ENCODE assay signal across 8 cellular contexts in the genomic region with DNA sequence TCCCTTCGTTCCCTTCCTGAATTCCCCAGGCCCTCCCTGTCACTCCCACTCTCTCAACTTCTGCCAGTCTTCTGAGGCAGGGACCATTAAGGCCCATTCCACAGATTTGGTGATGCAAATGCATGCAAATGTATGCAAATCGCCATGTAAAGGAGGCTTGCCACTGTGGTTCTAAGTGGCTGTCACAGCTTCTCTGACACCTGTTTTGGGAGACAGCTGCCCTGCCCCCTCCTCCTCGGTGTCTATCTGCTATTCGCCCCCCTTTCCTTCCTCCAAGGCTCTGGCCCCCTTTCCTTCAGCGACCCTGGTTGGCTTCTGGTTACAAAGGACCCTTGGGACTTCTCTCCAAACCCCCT. TPM values are rescaled to one million over a fixed set of nuclear protein-coding genes. Genes with fewer than 3 reads are reported as not detected.
DNase-seq lines count a peak whose midpoint lies in the region.

No MANE protein-coding gene starts in this region.

- no peak overlapping the region for H3K27ac Mint-ChIP-seq in activated naive CD4-positive, alpha-beta T cell treated with anti-CD3 and anti-CD28 coated beads for 36 hours
- H3K27ac Mint-ChIP-seq in activated naive CD4-positive, alpha-beta T cell treated with anti-CD3 and anti-CD28 coated beads, Interleukin-2, amount 50 U/mL, for 24 hours = no peak overlapping the region

- peaks cover 6% of the 10 kb centered on the region for H3K4me1 ChIP-seq in iPS-18a (ENCODE audit: control insufficient read depth, low read depth, low read length)
- peaks cover 8% of the 10 kb centered on the region for H3K4me1 ChIP-seq in stomach smooth muscle (ENCODE audit: control insufficient read depth, insufficient read depth, low read length)

- H3K9ac ChIP-seq in iPS-18a (ENCODE audit: low read length) (no peak overlapping the region), stomach smooth muscle (ENCODE audit: low read length in 2 of 2) (peak overlapping the region in 1 of 2 donors; percentile 21)

- no peak overlapping the region for H3K27ac ChIP-seq in iPS-18a (ENCODE audit: low read length)
- no peak overlapping the region for H3K27ac ChIP-seq in stomach smooth muscle (ENCODE audit: low read length)

- no peaks in the 10 kb centered on the region for H3K36me3 ChIP-seq in iPS-18a (ENCODE audit: control insufficient read depth, low read depth, low read length)
- no peaks in the 10 kb centered on the region for H3K36me3 ChIP-seq in stomach smooth muscle (ENCODE audit: control insufficient read depth in 2 of 2, insufficient read depth in 2 of 2, low read length in 2 of 2)

- H3K27me3 Mint-ChIP-seq in activated naive CD4-positive, alpha-beta T cell treated with anti-CD3 and anti-CD28 coated beads for 36 hours (ENCODE audit: low read depth) = peaks cover 10% of the 10 kb centered on the region
- H3K27me3 Mint-ChIP-seq in activated naive CD4-positive, alpha-beta T cell treated with anti-CD3 and anti-CD28 coated beads, Interleukin-2, amount 50 U/mL, for 24 hours = peaks cover 5% of the 10 kb centered on the region

- no peaks in the 10 kb centered on the region for H3K9me3 Mint-ChIP-seq in activated naive CD4-positive, alpha-beta T cell treated with anti-CD3 and anti-CD28 coated beads for 36 hours
- no peaks in the 10 kb centered on the region for H3K9me3 Mint-ChIP-seq in activated naive CD4-positive, alpha-beta T cell treated with anti-CD3 and anti-CD28 coated beads, Interleukin-2, amount 50 U/mL, for 24 hours

- H3K27me3 ChIP-seq in iPS-18a (ENCODE audit: control insufficient read depth, insufficient read depth, low read length) (peaks cover 6% of the 10 kb centered on the region), stomach smooth muscle (ENCODE audit: control insufficient read depth in 1 of 2, insufficient read depth in 2 of 2, low read length in 2 of 2) (peaks cover 17 to 31% of the 10 kb centered on the region in 2 donors)

- CTCF ChIA-PET in activated naive CD4-positive, alpha-beta T cell treated with anti-CD3 and anti-CD28 coated beads for 36 hours (lab: Charles Lee) = interaction anchor here (0.6 to 9.4 kb wide), 48 partner anchors 10 to 1317 kb away, joined by 3 to 161 read pairs (median 5); partner anchors contain the start of genes ARAP3, FCHSD1, PCDH1 and PCDH12

- H3K4me3 ChIP-seq in iPS-18a (ENCODE audit: low read length) (peak overlapping the region; percentile 62), stomach smooth muscle (ENCODE audit: low read length in 2 of 2) (peak overlapping the region; percentile 49 to 67)

- DNase-seq in activated naive CD4-positive, alpha-beta T cell treated with anti-CD3 and anti-CD28 coated beads for 36 hours = no peak
- no peak for DNase-seq in activated naive CD4-positive, alpha-beta T cell treated with anti-CD3 and anti-CD28 coated beads, Interleukin-2, amount 50 U/mL, for 16 hours
- DNase-seq in KBM-7 = no peak
- no peak for DNase-seq in AG08396 (ENCODE audit: low spot score)
- no peak for DNase-seq in NCI-H2171 treated with DMSO at 0.1 percent for 48 hours (lab: John Stamatoyannopoulos, UW)

- H3K9me3 ChIP-seq in iPS-18a (ENCODE audit: control insufficient read depth, low read depth, low read length) (no peaks in the 10 kb centered on the region), stomach smooth muscle (ENCODE audit: control insufficient read depth in 2 of 2, low read length in 2 of 2) (no peaks in the 10 kb centered on the region)

- no peaks in the 10 kb centered on the region for H3K36me3 Mint-ChIP-seq in activated naive CD4-positive, alpha-beta T cell treated with anti-CD3 and anti-CD28 coated beads for 36 hours (ENCODE audit: low read depth)
- H3K36me3 Mint-ChIP-seq in activated naive CD4-positive, alpha-beta T cell treated with anti-CD3 and anti-CD28 coated beads, Interleukin-2, amount 50 U/mL, for 24 hours = no peaks in the 10 kb centered on the region

- in situ Hi-C loops in KBM-7 (cut with MboI; ENCODE audit: low pct_unique_long_range_greater_than_20kb, low sequenced_read_pairs) = no loop called here

- intact Hi-C loops in activated naive CD4-positive, alpha-beta T cell treated with anti-CD3 and anti-CD28 coated beads for 36 hours (cut with micrococcal nuclease) = loop anchor here (1.0 to 2.0 kb wide), 10 partner anchors 27 to 856 kb away; partner anchors contain the start of gene RNF14

- H3K4me3 Mint-ChIP-seq in activated naive CD4-positive, alpha-beta T cell treated with anti-CD3 and anti-CD28 coated beads for 36 hours = peak overlapping the region; percentile 53
- H3K4me3 Mint-ChIP-seq in activated naive CD4-positive, alpha-beta T cell treated with anti-CD3 and anti-CD28 coated beads, Interleukin-2, amount 50 U/mL, for 24 hours = peak overlapping the region; percentile 74

- H3K4me1 Mint-ChIP-seq in activated naive CD4-positive, alpha-beta T cell treated with anti-CD3 and anti-CD28 coated beads for 36 hours (ENCODE audit: low read depth) = peaks cover 20% of the 10 kb centered on the region
- H3K4me1 Mint-ChIP-seq in activated naive CD4-positive, alpha-beta T cell treated with anti-CD3 and anti-CD28 coated beads, Interleukin-2, amount 50 U/mL, for 24 hours = peaks cover 22% of the 10 kb centered on the region

RNA-seq across cellular contexts. Expression of gene ARAP3, which starts 10.5 kb away (rescaled TPM):
- 1 to 10 TPM; 1.2 to 2.2 TPM for total RNA-seq in activated naive CD4-positive, alpha-beta T cell treated with anti-CD3 and anti-CD28 coated beads for 36 hours

RNA-seq across cellular contexts. Expression of gene FCHSD1, which starts 41.3 kb away (rescaled TPM):
- 10 to 100 TPM; 28.9 to 29.6 TPM for total RNA-seq in activated naive CD4-positive, alpha-beta T cell treated with anti-CD3 and anti-CD28 coated beads for 36 hours

RNA-seq across cellular contexts. Expression of gene RELL2, which starts 55.7 kb away (rescaled TPM):
- total RNA-seq in activated naive CD4-positive, alpha-beta T cell treated with anti-CD3 and anti-CD28 coated beads for 36 hours = 10 to 100 TPM; 20.9 to 21.1 TPM

RNA-seq across cellular contexts. Expression of gene HDAC3, which starts 55.9 kb away (rescaled TPM):
- total RNA-seq in activated naive CD4-positive, alpha-beta T cell treated with anti-CD3 and anti-CD28 coated beads for 36 hours = 10 to 100 TPM; 52.1 to 55.6 TPM
